In the genomic region with DNA sequence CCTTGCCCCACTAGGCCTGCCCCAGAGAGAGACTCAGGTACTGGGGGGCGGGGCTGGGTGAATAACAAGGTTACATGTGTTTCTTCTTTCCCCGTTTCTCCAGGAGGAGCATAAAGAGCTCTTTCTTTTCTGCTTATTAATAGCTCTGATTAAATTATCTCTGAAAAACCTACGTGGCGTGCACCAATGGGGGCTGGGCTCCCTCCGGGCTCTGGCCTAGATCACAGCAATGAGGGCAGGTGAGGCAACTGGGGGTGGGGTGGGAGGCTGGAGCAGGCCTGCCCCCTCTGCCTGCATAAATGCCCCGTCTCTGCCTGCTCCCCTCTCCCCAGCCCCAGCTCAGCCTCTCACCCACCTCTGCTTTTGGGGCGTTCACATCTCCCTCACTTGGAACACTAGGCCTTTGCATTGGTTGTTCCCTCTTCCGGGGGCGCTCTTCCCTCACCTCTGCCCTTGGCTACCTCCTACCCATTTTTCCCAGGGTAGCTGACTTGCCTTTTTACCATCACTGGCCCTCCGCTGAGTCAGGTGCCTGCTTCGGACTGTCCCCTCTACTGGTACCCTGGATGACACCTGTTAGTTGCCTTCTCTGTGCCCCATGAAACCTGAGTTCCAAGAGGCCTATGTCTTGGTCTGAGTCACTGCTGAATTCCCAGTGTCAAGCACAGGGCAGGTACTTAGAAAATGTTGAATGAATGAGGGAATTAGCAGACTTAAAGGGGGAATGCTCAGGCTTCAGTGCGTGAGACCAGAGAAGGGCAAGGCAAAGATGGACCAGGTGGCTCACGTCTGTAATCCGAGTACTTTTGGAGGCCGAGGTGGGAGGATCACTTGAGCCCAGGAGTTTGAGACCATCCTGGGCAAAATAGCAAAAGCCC, we compare ENCODE assay signal across 1 cellular context.
TF ChIP-seq lines count a peak whose summit lies in the region.

No MANE protein-coding gene starts in this region.

TF ChIP-seq in HepG2, 621 proteins besides CTCF, POLR2A, EP300 and RAD21 (continued from another document and continues in another):
- TF ChIP-seq ATF7-NPFF (CRISPR knock-in tag; IDR thresholded peaks at IDR 0.05; ENCODE audit: low read depth): 0 out of 2 replicates have a peak, but pooled peaks have one; percentile 34
- no peak for TF ChIP-seq ARHGAP35 (CRISPR knock-in tag; IDR thresholded peaks at IDR 0.05; ENCODE audit: borderline replicate concordance)
- TF ChIP-seq, protein P1, sequence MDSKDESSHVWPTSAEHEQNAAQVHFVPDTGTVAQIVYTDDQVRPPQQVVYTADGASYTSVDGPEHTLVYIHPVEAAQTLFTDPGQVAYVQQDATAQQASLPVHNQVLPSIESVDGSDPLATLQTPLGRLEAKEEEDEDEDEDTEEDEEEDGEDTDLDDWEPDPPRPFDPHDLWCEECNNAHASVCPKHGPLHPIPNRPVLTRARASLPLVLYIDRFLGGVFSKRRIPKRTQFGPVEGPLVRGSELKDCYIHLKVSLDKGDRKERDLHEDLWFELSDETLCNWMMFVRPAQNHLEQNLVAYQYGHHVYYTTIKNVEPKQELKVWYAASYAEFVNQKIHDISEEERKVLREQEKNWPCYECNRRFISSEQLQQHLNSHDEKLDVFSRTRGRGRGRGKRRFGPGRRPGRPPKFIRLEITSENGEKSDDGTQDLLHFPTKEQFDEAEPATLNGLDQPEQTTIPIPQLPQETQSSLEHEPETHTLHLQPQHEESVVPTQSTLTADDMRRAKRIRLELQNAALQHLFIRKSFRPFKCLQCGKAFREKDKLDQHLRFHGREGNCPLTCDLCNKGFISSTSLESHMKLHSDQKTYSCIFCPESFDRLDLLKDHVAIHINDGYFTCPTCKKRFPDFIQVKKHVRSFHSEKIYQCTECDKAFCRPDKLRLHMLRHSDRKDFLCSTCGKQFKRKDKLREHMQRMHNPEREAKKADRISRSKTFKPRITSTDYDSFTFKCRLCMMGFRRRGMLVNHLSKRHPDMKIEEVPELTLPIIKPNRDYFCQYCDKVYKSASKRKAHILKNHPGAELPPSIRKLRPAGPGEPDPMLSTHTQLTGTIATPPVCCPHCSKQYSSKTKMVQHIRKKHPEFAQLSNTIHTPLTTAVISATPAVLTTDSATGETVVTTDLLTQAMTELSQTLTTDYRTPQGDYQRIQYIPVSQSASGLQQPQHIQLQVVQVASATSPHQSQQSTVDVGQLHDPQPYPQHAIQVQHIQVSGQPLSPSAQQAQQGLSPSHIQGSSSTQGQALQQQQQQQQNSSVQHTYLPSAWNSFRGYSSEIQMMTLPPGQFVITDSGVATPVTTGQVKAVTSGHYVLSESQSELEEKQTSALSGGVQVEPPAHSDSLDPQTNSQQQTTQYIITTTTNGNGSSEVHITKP (CRISPR knock-in tag; IDR thresholded peaks at IDR 0.05; ENCODE audit: low read depth): no peak
- no peak for TF ChIP-seq DR1 (CRISPR knock-in tag; IDR thresholded peaks at IDR 0.05)
- peak; percentile 32; the same call in 1 of the 2 replicates for TF ChIP-seq ZNF501 (CRISPR knock-in tag; IDR thresholded peaks at IDR 0.05)
- TF ChIP-seq GATA4 (IDR thresholded peaks at IDR 0.05; ENCODE audit: borderline replicate concordance, low read depth): no peak
- no peak for TF ChIP-seq SOX13 (IDR thresholded peaks at IDR 0.05)
- no peak for TF ChIP-seq SOX13 (CRISPR knock-in tag; conservative IDR thresholded peaks at IDR 0.05 in 1 of 2, IDR thresholded peaks at IDR 0.05 in 1 of 2)
- TF ChIP-seq KLF9 (CRISPR knock-in tag; IDR thresholded peaks at IDR 0.05; ENCODE audit: low read depth): no peak
- TF ChIP-seq FOXJ3 (CRISPR knock-in tag; IDR thresholded peaks at IDR 0.05; ENCODE audit: borderline replicate concordance): no peak
- no peak for TF ChIP-seq ATAD3A (CRISPR knock-in tag; IDR thresholded peaks at IDR 0.05)
- TF ChIP-seq ZNF460 (CRISPR knock-in tag; IDR thresholded peaks at IDR 0.05; ENCODE audit: borderline replicate concordance): no peak
- no peak for TF ChIP-seq AKAP8 (CRISPR knock-in tag; IDR thresholded peaks at IDR 0.05)
- no peak for TF ChIP-seq ZNF160 (CRISPR knock-in tag; IDR thresholded peaks at IDR 0.05)
- TF ChIP-seq SMAD3 (CRISPR knock-in tag; IDR thresholded peaks at IDR 0.05): no peak
- no peak for TF ChIP-seq RARA (CRISPR knock-in tag; IDR thresholded peaks at IDR 0.05)
- TF ChIP-seq, protein P2, sequence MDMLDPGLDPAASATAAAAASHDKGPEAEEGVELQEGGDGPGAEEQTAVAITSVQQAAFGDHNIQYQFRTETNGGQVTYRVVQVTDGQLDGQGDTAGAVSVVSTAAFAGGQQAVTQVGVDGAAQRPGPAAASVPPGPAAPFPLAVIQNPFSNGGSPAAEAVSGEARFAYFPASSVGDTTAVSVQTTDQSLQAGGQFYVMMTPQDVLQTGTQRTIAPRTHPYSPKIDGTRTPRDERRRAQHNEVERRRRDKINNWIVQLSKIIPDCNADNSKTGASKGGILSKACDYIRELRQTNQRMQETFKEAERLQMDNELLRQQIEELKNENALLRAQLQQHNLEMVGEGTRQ (IDR thresholded peaks at IDR 0.05; ENCODE audit: low read depth, low read length): no peak
- TF ChIP-seq, protein P2 (CRISPR knock-in tag; IDR thresholded peaks at IDR 0.05; ENCODE audit: borderline replicate concordance): no peak
- TF ChIP-seq ZNF629 (CRISPR knock-in tag; conservative IDR thresholded peaks at IDR 0.05): peak; percentile 46; the same call in 1 of the 2 replicates
- TF ChIP-seq ZMYM3 (CRISPR knock-in tag; IDR thresholded peaks at IDR 0.05): peak; percentile 58; the same call in 1 of the 2 replicates
- TF ChIP-seq, protein P3, sequence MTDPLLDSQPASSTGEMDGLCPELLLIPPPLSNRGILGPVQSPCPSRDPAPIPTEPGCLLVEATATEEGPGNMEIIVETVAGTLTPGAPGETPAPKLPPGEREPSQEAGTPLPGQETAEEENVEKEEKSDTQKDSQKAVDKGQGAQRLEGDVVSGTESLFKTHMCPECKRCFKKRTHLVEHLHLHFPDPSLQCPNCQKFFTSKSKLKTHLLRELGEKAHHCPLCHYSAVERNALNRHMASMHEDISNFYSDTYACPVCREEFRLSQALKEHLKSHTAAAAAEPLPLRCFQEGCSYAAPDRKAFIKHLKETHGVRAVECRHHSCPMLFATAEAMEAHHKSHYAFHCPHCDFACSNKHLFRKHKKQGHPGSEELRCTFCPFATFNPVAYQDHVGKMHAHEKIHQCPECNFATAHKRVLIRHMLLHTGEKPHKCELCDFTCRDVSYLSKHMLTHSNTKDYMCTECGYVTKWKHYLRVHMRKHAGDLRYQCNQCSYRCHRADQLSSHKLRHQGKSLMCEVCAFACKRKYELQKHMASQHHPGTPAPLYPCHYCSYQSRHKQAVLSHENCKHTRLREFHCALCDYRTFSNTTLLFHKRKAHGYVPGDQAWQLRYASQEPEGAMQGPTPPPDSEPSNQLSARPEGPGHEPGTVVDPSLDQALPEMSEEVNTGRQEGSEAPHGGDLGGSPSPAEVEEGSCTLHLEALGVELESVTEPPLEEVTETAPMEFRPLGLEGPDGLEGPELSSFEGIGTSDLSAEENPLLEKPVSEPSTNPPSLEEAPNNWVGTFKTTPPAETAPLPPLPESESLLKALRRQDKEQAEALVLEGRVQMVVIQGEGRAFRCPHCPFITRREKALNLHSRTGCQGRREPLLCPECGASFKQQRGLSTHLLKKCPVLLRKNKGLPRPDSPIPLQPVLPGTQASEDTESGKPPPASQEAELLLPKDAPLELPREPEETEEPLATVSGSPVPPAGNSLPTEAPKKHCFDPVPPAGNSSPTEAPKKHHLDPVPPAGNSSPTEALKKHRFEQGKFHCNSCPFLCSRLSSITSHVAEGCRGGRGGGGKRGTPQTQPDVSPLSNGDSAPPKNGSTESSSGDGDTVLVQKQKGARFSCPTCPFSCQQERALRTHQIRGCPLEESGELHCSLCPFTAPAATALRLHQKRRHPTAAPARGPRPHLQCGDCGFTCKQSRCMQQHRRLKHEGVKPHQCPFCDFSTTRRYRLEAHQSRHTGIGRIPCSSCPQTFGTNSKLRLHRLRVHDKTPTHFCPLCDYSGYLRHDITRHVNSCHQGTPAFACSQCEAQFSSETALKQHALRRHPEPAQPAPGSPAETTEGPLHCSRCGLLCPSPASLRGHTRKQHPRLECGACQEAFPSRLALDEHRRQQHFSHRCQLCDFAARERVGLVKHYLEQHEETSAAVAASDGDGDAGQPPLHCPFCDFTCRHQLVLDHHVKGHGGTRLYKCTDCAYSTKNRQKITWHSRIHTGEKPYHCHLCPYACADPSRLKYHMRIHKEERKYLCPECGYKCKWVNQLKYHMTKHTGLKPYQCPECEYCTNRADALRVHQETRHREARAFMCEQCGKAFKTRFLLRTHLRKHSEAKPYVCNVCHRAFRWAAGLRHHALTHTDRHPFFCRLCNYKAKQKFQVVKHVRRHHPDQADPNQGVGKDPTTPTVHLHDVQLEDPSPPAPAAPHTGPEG (CRISPR knock-in tag; IDR thresholded peaks at IDR 0.05): no peak
- no peak for TF ChIP-seq ZNF660 (CRISPR knock-in tag; IDR thresholded peaks at IDR 0.05; ENCODE audit: borderline replicate concordance, low read depth)
- TF ChIP-seq MED13 (CRISPR knock-in tag; IDR thresholded peaks at IDR 0.05): no peak
- TF ChIP-seq, protein P4, sequence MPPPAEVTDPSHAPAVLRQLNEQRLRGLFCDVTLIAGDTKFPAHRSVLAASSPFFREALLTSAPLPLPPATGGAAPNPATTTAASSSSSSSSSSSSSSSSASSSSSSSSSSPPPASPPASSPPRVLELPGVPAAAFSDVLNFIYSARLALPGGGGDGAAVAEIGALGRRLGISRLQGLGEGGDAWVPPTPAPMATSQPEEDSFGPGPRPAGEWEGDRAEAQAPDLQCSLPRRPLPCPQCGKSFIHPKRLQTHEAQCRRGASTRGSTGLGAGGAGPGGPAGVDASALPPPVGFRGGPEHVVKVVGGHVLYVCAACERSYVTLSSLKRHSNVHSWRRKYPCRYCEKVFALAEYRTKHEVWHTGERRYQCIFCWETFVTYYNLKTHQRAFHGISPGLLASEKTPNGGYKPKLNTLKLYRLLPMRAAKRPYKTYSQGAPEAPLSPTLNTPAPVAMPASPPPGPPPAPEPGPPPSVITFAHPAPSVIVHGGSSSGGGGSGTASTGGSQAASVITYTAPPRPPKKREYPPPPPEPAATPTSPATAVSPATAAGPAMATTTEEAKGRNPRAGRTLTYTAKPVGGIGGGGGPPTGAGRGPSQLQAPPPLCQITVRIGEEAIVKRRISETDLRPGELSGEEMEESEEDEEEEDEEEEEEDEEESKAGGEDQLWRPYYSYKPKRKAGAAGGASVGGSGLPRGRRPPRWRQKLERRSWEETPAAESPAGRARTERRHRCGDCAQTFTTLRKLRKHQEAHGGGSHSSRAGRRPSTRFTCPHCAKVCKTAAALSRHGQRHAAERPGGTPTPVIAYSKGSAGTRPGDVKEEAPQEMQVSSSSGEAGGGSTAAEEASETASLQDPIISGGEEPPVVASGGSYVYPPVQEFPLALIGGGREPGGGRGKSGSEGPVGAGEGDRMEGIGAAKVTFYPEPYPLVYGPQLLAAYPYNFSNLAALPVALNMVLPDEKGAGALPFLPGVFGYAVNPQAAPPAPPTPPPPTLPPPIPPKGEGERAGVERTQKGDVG (CRISPR knock-in tag; IDR thresholded peaks at IDR 0.05; ENCODE audit: borderline replicate concordance): no peak
- TF ChIP-seq HDAC2 (CRISPR knock-in tag; IDR thresholded peaks at IDR 0.05): no peak
- TF ChIP-seq REL (CRISPR knock-in tag; conservative IDR thresholded peaks at IDR 0.05): no peak
- TF ChIP-seq, protein P5, sequence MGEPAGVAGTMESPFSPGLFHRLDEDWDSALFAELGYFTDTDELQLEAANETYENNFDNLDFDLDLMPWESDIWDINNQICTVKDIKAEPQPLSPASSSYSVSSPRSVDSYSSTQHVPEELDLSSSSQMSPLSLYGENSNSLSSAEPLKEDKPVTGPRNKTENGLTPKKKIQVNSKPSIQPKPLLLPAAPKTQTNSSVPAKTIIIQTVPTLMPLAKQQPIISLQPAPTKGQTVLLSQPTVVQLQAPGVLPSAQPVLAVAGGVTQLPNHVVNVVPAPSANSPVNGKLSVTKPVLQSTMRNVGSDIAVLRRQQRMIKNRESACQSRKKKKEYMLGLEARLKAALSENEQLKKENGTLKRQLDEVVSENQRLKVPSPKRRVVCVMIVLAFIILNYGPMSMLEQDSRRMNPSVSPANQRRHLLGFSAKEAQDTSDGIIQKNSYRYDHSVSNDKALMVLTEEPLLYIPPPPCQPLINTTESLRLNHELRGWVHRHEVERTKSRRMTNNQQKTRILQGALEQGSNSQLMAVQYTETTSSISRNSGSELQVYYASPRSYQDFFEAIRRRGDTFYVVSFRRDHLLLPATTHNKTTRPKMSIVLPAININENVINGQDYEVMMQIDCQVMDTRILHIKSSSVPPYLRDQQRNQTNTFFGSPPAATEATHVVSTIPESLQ (CRISPR knock-in tag; conservative IDR thresholded peaks at IDR 0.05): no peak
- no peak for TF ChIP-seq ZSCAN31 (CRISPR knock-in tag; IDR thresholded peaks at IDR 0.05; ENCODE audit: low read depth)
- peak; percentile 18; the same call in 1 of the 2 replicates for TF ChIP-seq DMAP1 (CRISPR knock-in tag; IDR thresholded peaks at IDR 0.05)
- TF ChIP-seq ZNF101 (CRISPR knock-in tag; IDR thresholded peaks at IDR 0.05; ENCODE audit: borderline replicate concordance, low read depth): no peak
- no peak for TF ChIP-seq ZNF484 (CRISPR knock-in tag; IDR thresholded peaks at IDR 0.05; ENCODE audit: borderline replicate concordance, low read depth)
- no peak for TF ChIP-seq TRIM24 (CRISPR knock-in tag; IDR thresholded peaks at IDR 0.05)
- no peak for TF ChIP-seq NFIC (IDR thresholded peaks at IDR 0.05; ENCODE audit: low read length)
- 0 out of 2 replicates have a peak, but pooled peaks have one; percentile 37 for TF ChIP-seq KDM1A (CRISPR knock-in tag; IDR thresholded peaks at IDR 0.05)
- TF ChIP-seq EEA1 (CRISPR knock-in tag; IDR thresholded peaks at IDR 0.05; ENCODE audit: borderline replicate concordance): no peak
- 0 out of 2 replicates have a peak, but pooled peaks have one; percentile 11 for TF ChIP-seq ZNF768 (CRISPR knock-in tag; IDR thresholded peaks at IDR 0.05)
- TF ChIP-seq ZNF614 (CRISPR knock-in tag; IDR thresholded peaks at IDR 0.05; ENCODE audit: borderline replicate concordance): peak; percentile 19; the same call in 1 of the 2 replicates
- TF ChIP-seq TAF1 (CRISPR knock-in tag; IDR thresholded peaks at IDR 0.05): no peak
- TF ChIP-seq, protein P6, sequence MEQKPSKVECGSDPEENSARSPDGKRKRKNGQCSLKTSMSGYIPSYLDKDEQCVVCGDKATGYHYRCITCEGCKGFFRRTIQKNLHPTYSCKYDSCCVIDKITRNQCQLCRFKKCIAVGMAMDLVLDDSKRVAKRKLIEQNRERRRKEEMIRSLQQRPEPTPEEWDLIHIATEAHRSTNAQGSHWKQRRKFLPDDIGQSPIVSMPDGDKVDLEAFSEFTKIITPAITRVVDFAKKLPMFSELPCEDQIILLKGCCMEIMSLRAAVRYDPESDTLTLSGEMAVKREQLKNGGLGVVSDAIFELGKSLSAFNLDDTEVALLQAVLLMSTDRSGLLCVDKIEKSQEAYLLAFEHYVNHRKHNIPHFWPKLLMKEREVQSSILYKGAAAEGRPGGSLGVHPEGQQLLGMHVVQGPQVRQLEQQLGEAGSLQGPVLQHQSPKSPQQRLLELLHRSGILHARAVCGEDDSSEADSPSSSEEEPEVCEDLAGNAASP (CRISPR knock-in tag; IDR thresholded peaks at IDR 0.05; ENCODE audit: borderline replicate concordance): no peak
- TF ChIP-seq EZH2 (conservative IDR thresholded peaks at IDR 0.05; ENCODE audit: low read depth, low read length): no peak
- TF ChIP-seq ZNF274 (CRISPR knock-in tag; IDR thresholded peaks at IDR 0.05): no peak
